18 cellular contexts compared by ENCODE assay signal in the genomic region with DNA sequence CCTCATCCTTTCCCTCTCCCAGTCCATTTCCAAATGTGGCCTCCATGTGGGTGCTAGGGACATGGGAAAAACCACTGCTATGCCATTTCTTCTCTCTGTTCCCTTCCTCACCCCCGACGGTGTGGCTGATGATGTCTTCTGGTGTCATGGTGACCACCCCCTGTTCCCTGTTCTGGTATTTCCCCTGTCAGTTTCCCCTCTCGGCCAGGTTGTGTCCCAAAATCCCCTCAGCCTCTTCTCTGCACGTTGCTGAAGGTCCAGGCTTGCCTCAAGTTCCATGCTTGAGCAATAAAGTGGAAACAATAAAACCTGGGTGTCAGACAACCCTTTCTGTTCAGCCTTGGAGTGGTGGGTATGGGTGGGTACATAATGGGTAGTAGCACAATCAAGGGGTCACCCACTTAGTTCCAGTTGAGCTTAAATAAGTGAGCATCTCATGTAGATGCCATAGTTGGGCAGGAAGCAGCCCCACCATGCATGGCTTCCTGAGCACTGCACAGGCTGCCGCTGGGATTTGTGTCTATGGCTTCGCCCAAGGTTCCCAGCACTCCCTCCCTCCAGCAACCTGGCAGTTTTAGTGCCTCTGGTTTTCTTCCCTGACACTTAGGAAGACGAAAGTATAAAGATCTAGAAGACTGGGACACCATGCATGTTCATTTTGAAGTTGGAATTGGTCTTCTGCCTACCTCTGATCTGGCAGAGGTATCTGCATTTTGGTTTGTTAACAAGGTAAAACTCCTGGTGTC. TPM values are rescaled to one million over a fixed set of nuclear protein-coding genes. Genes with fewer than 3 reads are reported as not detected.
DNase-seq lines count a peak whose midpoint lies in the region; ATAC-seq and TF ChIP-seq lines count a peak whose summit lies in the region.
"Had no signal": no experiment of that assay in that cellular context is flagged by ENCODE, and none has a peak within 500 bp of the region (broad histone marks: within the 10 kb centered on the region; RNA-seq: fewer than 3 reads in every experiment).

No MANE protein-coding gene starts in this region.

- no peaks in the 10 kb centered on the region for H3K27me3 ChIP-seq in smooth muscle cell (ENCODE audit: low read depth)
- H3K27me3 ChIP-seq: gastroesophageal sphincter, tibial nerve had no signal

- no peaks in the 10 kb centered on the region for H3K9me3 ChIP-seq in smooth muscle cell (replicated peaks; ENCODE audit: low read depth)
- H3K9me3 ChIP-seq: gastroesophageal sphincter, tibial nerve had no signal

- peak overlapping the region; percentile 48 for H3K27ac ChIP-seq in smooth muscle cell (ENCODE audit: low read depth)
- no peak overlapping the region for H3K27ac ChIP-seq in substantia nigra (ENCODE audit: low read depth, low read length, poor library complexity, severe bottlenecking)

- peaks cover 12% of the 10 kb centered on the region for H3K4me1 Mint-ChIP-seq in HFFc6 (ENCODE audit: low read depth)
- no peaks in the 10 kb centered on the region for H3K4me1 Mint-ChIP-seq in effector memory CD8-positive, alpha-beta T cell (ENCODE audit: low read depth in 2 of 2)

- H3K36me3 ChIP-seq in smooth muscle cell (ENCODE audit: low read depth): peaks cover 12% of the 10 kb centered on the region

- peak overlapping the region; percentile 68 for H3K27ac Mint-ChIP-seq in HFFc6
- H3K27ac Mint-ChIP-seq in effector memory CD8-positive, alpha-beta T cell: peak overlapping the region; percentile 29 to 32
- H3K27ac Mint-ChIP-seq: activated CD4-positive, alpha-beta memory T cell treated with anti-CD3 and anti-CD28 coated beads for 36 hours; progenitor cell of endocrine pancreas had no signal

- H3K9ac ChIP-seq in smooth muscle cell (ENCODE audit: low read depth): no peak overlapping the region

- H3K4me1 ChIP-seq in smooth muscle cell (ENCODE audit: low read depth): peaks cover 3% of the 10 kb centered on the region

- TF ChIP-seq CTCF in GM10266 (IDR thresholded peaks at IDR 0.05; ENCODE audit: control insufficient read depth, insufficient read depth, low read depth, missing control alignments): no peak
- no peak for TF ChIP-seq CTCF in HFFc6 (IDR thresholded peaks at IDR 0.05)
- TF ChIP-seq CTCF in smooth muscle cell (IDR thresholded peaks at IDR 0.05; ENCODE audit: borderline replicate concordance, insufficient read depth, poor library complexity, severe bottlenecking): no peak

- H2AFZ ChIP-seq in smooth muscle cell (ENCODE audit: low read depth): no peak overlapping the region

- H3K9me3 Mint-ChIP-seq in HFFc6: no peaks in the 10 kb centered on the region
- H3K9me3 Mint-ChIP-seq in effector memory CD8-positive, alpha-beta T cell: no peaks in the 10 kb centered on the region
- H3K9me3 Mint-ChIP-seq: activated CD4-positive, alpha-beta memory T cell treated with anti-CD3 and anti-CD28 coated beads for 36 hours had no signal

- H4K20me1 ChIP-seq in smooth muscle cell (ENCODE audit: low read depth): peaks cover 8% of the 10 kb centered on the region

- peaks cover 40% of the 10 kb centered on the region for H3F3A ChIP-seq in smooth muscle cell (ENCODE audit: low read depth)

- no peak overlapping the region for H3K4me3 ChIP-seq in smooth muscle cell
- H3K4me3 ChIP-seq: gastroesophageal sphincter, K562, tibial nerve had no signal

- ATAC-seq in effector memory CD8-positive, alpha-beta T cell (replicated peaks): no peak
- ATAC-seq: gastroesophageal sphincter, K562 had no signal

- no peaks in the 10 kb centered on the region for H3K27me3 Mint-ChIP-seq in HFFc6 (ENCODE audit: insufficient read depth)
- no peaks in the 10 kb centered on the region for H3K27me3 Mint-ChIP-seq in effector memory CD8-positive, alpha-beta T cell
- H3K27me3 Mint-ChIP-seq: activated CD4-positive, alpha-beta memory T cell treated with anti-CD3 and anti-CD28 coated beads for 36 hours; progenitor cell of endocrine pancreas had no signal

- no peaks in the 10 kb centered on the region for H3K79me2 ChIP-seq in smooth muscle cell (ENCODE audit: low read depth)

- H3K4me2 ChIP-seq in smooth muscle cell: peak overlapping the region; percentile 50

- WGBS in smooth muscle cell (ENCODE audit: low lambda C conversion rate): 90% methylated on average over 7 of the region's 7 CpGs

- H3K4me3 Mint-ChIP-seq in HFFc6: no peak overlapping the region
- no peak overlapping the region for H3K4me3 Mint-ChIP-seq in effector memory CD8-positive, alpha-beta T cell
- H3K4me3 Mint-ChIP-seq: activated CD4-positive, alpha-beta memory T cell treated with anti-CD3 and anti-CD28 coated beads for 36 hours had no signal

- H3K36me3 Mint-ChIP-seq in HFFc6 (ENCODE audit: low read depth): peaks cover 28% of the 10 kb centered on the region
- H3K36me3 Mint-ChIP-seq in effector memory CD8-positive, alpha-beta T cell (ENCODE audit: insufficient read depth): peaks cover 49% of the 10 kb centered on the region

- DNase-seq in GM10266 (ENCODE audit: extremely low spot score): peak; percentile 45
- DNase-seq in HFFc6: no peak
- DNase-seq in effector memory CD8-positive, alpha-beta T cell: no peak
- DNase-seq in smooth muscle cell (lab: John Stamatoyannopoulos, UW; ENCODE audit: unreplicated experiment): no peak
- DNase-seq in substantia nigra (lab: John Stamatoyannopoulos, UW): no peak
- no peak for DNase-seq in CD1c-positive myeloid dendritic cell (ENCODE audit: extremely low spot score)
- no peak for DNase-seq in activated CD4-positive, alpha-beta T cell treated with anti-CD3 and anti-CD28 coated beads for 48 hours
- DNase-seq: activated CD4-positive, alpha-beta memory T cell treated with anti-CD3 and anti-CD28 coated beads for 36 hours; GDM1; NCI-H1092 treated with DMSO at 0.1 percent for 48 hours; SIG-M5; T1000 had no signal

RNA-seq across cellular contexts. Expression of a gene that starts 8.7 kb away (rescaled TPM):
- 10 to 100 TPM; 17.0 to 21.1 (median 19.6) TPM for total RNA-seq in HFFc6 (2021; fragmentation: NEBNext Ultra II Directional; extraction: Animal tissue kit (Norgen Biotek cat#: 25700))
- 14.3 and 14.6 TPM in 2 replicates for total RNA-seq in smooth muscle cell
- polyA plus RNA-seq in smooth muscle cell: 21.5 and 22.3 TPM in 2 replicates

RNA-seq across cellular contexts. Expression of a gene that starts 9.0 kb away (rescaled TPM):
- total RNA-seq in HFFc6 (2021; fragmentation: NEBNext Ultra II Directional; extraction: Animal tissue kit (Norgen Biotek cat#: 25700)): 100 to 1,000 TPM in 1 of 6 experiments, 10 to 100 TPM in 5; 62.3 to 105 (median 69.1) TPM
- 19.0 and 27.5 TPM in 2 replicates for total RNA-seq in smooth muscle cell
- 32.6 and 46.5 TPM in 2 replicates for polyA plus RNA-seq in smooth muscle cell

RNA-seq across cellular contexts. Expression of a gene that starts 31.0 kb away (rescaled TPM):
- total RNA-seq in HFFc6 (2021; fragmentation: NEBNext Ultra II Directional; extraction: Animal tissue kit (Norgen Biotek cat#: 25700)): not detected
- total RNA-seq in smooth muscle cell: 0.04 and 0.54 TPM in 2 replicates
- polyA plus RNA-seq in smooth muscle cell: 0.29 and 1.0 TPM in 2 replicates
- total RNA-seq: activated CD4-positive, alpha-beta memory T cell treated with anti-CD3 and anti-CD28 coated beads for 36 hours; K562; progenitor cell of endocrine pancreas had no signal
- polyA plus RNA-seq: keratinocyte had no signal

RNA-seq across cellular contexts. Expression of a gene that starts 53.0 kb away (rescaled TPM):
- total RNA-seq in HFFc6 (2021; fragmentation: NEBNext Ultra II Directional; extraction: Animal tissue kit (Norgen Biotek cat#: 25700)): not detected
- total RNA-seq in smooth muscle cell: not detected in 2 replicates
- 0.14 TPM in 1 of 2 replicates, not detected in the other for polyA plus RNA-seq in smooth muscle cell
- total RNA-seq: gastroesophageal sphincter, H4, K562, progenitor cell of endocrine pancreas, tibial nerve had no signal
- polyA plus RNA-seq: K562, keratinocyte had no signal
